2 cellular contexts compared by ENCODE assay signal in genomic region chr2:158904620-158905177, GRCh38.
TF ChIP-seq lines count a peak whose summit lies in the region.

No MANE protein-coding gene starts in this region.

TF ChIP-seq in HEK293, 187 proteins besides CTCF, POLR2A, EP300 and RAD21 (continued from another document):
- TF ChIP-seq, protein P1, sequence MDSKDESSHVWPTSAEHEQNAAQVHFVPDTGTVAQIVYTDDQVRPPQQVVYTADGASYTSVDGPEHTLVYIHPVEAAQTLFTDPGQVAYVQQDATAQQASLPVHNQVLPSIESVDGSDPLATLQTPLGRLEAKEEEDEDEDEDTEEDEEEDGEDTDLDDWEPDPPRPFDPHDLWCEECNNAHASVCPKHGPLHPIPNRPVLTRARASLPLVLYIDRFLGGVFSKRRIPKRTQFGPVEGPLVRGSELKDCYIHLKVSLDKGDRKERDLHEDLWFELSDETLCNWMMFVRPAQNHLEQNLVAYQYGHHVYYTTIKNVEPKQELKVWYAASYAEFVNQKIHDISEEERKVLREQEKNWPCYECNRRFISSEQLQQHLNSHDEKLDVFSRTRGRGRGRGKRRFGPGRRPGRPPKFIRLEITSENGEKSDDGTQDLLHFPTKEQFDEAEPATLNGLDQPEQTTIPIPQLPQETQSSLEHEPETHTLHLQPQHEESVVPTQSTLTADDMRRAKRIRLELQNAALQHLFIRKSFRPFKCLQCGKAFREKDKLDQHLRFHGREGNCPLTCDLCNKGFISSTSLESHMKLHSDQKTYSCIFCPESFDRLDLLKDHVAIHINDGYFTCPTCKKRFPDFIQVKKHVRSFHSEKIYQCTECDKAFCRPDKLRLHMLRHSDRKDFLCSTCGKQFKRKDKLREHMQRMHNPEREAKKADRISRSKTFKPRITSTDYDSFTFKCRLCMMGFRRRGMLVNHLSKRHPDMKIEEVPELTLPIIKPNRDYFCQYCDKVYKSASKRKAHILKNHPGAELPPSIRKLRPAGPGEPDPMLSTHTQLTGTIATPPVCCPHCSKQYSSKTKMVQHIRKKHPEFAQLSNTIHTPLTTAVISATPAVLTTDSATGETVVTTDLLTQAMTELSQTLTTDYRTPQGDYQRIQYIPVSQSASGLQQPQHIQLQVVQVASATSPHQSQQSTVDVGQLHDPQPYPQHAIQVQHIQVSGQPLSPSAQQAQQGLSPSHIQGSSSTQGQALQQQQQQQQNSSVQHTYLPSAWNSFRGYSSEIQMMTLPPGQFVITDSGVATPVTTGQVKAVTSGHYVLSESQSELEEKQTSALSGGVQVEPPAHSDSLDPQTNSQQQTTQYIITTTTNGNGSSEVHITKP (tag by site-specific recombination; IDR thresholded peaks at IDR 0.05) = peak; percentile 55; the same call in 1 of the 2 replicates

TF ChIP-seq in HepG2, 621 proteins besides CTCF, POLR2A, EP300 and RAD21 (continued from another document):
- TF ChIP-seq, protein P2, sequence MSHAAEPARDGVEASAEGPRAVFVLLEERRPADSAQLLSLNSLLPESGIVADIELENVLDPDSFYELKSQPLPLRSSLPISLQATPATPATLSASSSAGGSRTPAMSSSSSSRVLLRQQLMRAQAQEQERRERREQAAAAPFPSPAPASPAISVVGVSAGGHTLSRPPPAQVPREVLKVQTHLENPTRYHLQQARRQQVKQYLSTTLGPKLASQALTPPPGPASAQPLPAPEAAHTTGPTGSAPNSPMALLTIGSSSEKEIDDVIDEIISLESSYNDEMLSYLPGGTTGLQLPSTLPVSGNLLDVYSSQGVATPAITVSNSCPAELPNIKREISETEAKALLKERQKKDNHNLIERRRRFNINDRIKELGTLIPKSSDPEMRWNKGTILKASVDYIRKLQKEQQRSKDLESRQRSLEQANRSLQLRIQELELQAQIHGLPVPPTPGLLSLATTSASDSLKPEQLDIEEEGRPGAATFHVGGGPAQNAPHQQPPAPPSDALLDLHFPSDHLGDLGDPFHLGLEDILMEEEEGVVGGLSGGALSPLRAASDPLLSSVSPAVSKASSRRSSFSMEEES (CRISPR knock-in tag; IDR thresholded peaks at IDR 0.05) = no peak
- TF ChIP-seq SRF (IDR thresholded peaks at IDR 0.05; ENCODE audit: low read depth, low read length) (no peak), ELK4 (CRISPR knock-in tag; IDR thresholded peaks at IDR 0.05; ENCODE audit: borderline replicate concordance) (no peak), KMT2A (CRISPR knock-in tag; IDR thresholded peaks at IDR 0.05) (no peak), ESRRA (CRISPR knock-in tag; IDR thresholded peaks at IDR 0.05; ENCODE audit: low read depth) (no peak), MTA1 (CRISPR knock-in tag; IDR thresholded peaks at IDR 0.05; ENCODE audit: borderline replicate concordance) (no peak), ZNF75D (CRISPR knock-in tag; IDR thresholded peaks at IDR 0.05; ENCODE audit: borderline replicate concordance) (no peak)
- TF ChIP-seq, protein P3, sequence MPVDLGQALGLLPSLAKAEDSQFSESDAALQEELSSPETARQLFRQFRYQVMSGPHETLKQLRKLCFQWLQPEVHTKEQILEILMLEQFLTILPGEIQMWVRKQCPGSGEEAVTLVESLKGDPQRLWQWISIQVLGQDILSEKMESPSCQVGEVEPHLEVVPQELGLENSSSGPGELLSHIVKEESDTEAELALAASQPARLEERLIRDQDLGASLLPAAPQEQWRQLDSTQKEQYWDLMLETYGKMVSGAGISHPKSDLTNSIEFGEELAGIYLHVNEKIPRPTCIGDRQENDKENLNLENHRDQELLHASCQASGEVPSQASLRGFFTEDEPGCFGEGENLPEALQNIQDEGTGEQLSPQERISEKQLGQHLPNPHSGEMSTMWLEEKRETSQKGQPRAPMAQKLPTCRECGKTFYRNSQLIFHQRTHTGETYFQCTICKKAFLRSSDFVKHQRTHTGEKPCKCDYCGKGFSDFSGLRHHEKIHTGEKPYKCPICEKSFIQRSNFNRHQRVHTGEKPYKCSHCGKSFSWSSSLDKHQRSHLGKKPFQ (CRISPR knock-in tag; IDR thresholded peaks at IDR 0.05; ENCODE audit: insufficient replicate concordance) = no peak
- TF ChIP-seq, protein P4, sequence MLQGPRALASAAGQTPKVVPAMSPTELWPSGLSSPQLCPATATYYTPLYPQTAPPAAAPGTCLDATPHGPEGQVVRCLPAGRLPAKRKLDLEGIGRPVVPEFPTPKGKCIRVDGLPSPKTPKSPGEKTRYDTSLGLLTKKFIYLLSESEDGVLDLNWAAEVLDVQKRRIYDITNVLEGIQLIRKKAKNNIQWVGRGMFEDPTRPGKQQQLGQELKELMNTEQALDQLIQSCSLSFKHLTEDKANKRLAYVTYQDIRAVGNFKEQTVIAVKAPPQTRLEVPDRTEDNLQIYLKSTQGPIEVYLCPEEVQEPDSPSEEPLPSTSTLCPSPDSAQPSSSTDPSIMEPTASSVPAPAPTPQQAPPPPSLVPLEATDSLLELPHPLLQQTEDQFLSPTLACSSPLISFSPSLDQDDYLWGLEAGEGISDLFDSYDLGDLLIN (CRISPR knock-in tag; IDR thresholded peaks at IDR 0.05; ENCODE audit: borderline replicate concordance) = no peak
TF ChIP-seq in HepG2: peak in this region for 0.
